Comparison of ENCODE assay signal across 8 cellular contexts in genomic region chr12:113965951-113966797, GRCh38.
DNase-seq lines count a peak whose midpoint lies in the region; ATAC-seq and TF ChIP-seq lines count a peak whose summit lies in the region.

TSS of gene RBM19 (minus strand) at chr12:113966325. CDS start at chr12:113966227, 98 bp downstream.

- peaks cover 43% of the 10 kb centered on the region for H3K27me3 Mint-ChIP-seq in nephron progenitor cell (ENCODE audit: low read depth, poor library complexity)
- no peaks in the 10 kb centered on the region for H3K27me3 Mint-ChIP-seq in stimulated activated naive CD8-positive, alpha-beta T cell treated with anti-CD3 and anti-CD28 coated beads, Interleukin-15, amount 100 ng/mL, for 72 hours

- no peaks in the 10 kb centered on the region for H4K20me1 ChIP-seq in MM.1S (ENCODE audit: insufficient read depth, low read length)

- H3K9ac ChIP-seq in MM.1S (ENCODE audit: low read length): peak within 1 kb of the TSS; percentile 50; the same call in 1 of the 2 replicates

- peak; percentile 73 for ATAC-seq in stimulated activated naive CD8-positive, alpha-beta T cell treated with anti-CD3 and anti-CD28 coated beads, Interleukin-15, amount 100 ng/mL, for 72 hours

- H3K9me3 Mint-ChIP-seq in nephron progenitor cell: no peaks in the 10 kb centered on the region
- no peaks in the 10 kb centered on the region for H3K9me3 Mint-ChIP-seq in stimulated activated naive CD8-positive, alpha-beta T cell treated with anti-CD3 and anti-CD28 coated beads, Interleukin-15, amount 100 ng/mL, for 72 hours

- H3K36me3 ChIP-seq in MM.1S (replicated peaks; ENCODE audit: insufficient read depth, low read length): no peaks in the 10 kb centered on the region

- peaks cover 11% of the 10 kb centered on the region for H3K36me3 Mint-ChIP-seq in nephron progenitor cell (ENCODE audit: low read depth)

- peak within 1 kb of the TSS; percentile 75 for H2AFZ ChIP-seq in MM.1S (ENCODE audit: low read length)

- peak within 1 kb of the TSS; percentile 91 for H3K4me2 ChIP-seq in MM.1S (ENCODE audit: low read depth, low read length)

- DNase-seq in GF-D8 (lab: John Stamatoyannopoulos, UW) (peak; percentile 84), HCEC 1CT (peak; percentile 96), MM.1S (peak; percentile 93), SIG-M5 (lab: John Stamatoyannopoulos, UW) (peak; percentile 73), activated gamma-delta T cell (lab: John Stamatoyannopoulos, UW) (peak; percentile 90), fibroblast of the conjunctiva (ENCODE audit: low read depth) (peak; percentile 97), nephron progenitor cell (peak; percentile 98)
- DNase-seq in stimulated activated naive CD8-positive, alpha-beta T cell treated with anti-CD3 and anti-CD28 coated beads, Interleukin-15, amount 100 ng/mL, for 72 hours: peak; percentile 98

- H3K27me3 ChIP-seq in MM.1S (replicated peaks; ENCODE audit: insufficient read depth, low read length): no peaks in the 10 kb centered on the region; the same call in 1 of the 2 replicates

- peaks cover 22% of the 10 kb centered on the region for H3K4me1 Mint-ChIP-seq in nephron progenitor cell
- peaks cover 68% of the 10 kb centered on the region for H3K4me1 Mint-ChIP-seq in stimulated activated naive CD8-positive, alpha-beta T cell treated with anti-CD3 and anti-CD28 coated beads, Interleukin-15, amount 100 ng/mL, for 72 hours

- no peaks in the 10 kb centered on the region for H3K4me1 ChIP-seq in MM.1S (ENCODE audit: low read length)

- H3K4me3 Mint-ChIP-seq in nephron progenitor cell: peak within 1 kb of the TSS; percentile 99
- peak within 1 kb of the TSS; percentile 99 to 100 for H3K4me3 Mint-ChIP-seq in stimulated activated naive CD8-positive, alpha-beta T cell treated with anti-CD3 and anti-CD28 coated beads, Interleukin-15, amount 100 ng/mL, for 72 hours

- no peak within 1 kb of the TSS for H3K27ac ChIP-seq in MM.1S (ENCODE audit: low read length)

- peaks cover 14% of the 10 kb centered on the region for H3K79me2 ChIP-seq in MM.1S (ENCODE audit: low read length)

- H3K9me2 ChIP-seq in MM.1S (replicated peaks; ENCODE audit: insufficient read depth, low read length): no peaks in the 10 kb centered on the region

- peak within 1 kb of the TSS; percentile 82 for H3K4me3 ChIP-seq in MM.1S (ENCODE audit: low read length)

- no peaks in the 10 kb centered on the region for H3K9me3 ChIP-seq in MM.1S (replicated peaks; ENCODE audit: insufficient read depth, low read length)

- peak within 1 kb of the TSS; percentile 98 for H3K27ac Mint-ChIP-seq in nephron progenitor cell
- H3K27ac Mint-ChIP-seq in stimulated activated naive CD8-positive, alpha-beta T cell treated with anti-CD3 and anti-CD28 coated beads, Interleukin-15, amount 100 ng/mL, for 72 hours: peak within 1 kb of the TSS; percentile 99

- TF ChIP-seq CTCF in MM.1S (IDR thresholded peaks at IDR 0.05; ENCODE audit: low read length) (peak; percentile 62), nephron progenitor cell (IDR thresholded peaks at IDR 0.05) (peak; percentile 91)

- H3F3A ChIP-seq in MM.1S (ENCODE audit: insufficient read depth, low read length): no peaks in the 10 kb centered on the region
